Comparison of ENCODE assay signal across 16 cellular contexts in the genomic region with DNA sequence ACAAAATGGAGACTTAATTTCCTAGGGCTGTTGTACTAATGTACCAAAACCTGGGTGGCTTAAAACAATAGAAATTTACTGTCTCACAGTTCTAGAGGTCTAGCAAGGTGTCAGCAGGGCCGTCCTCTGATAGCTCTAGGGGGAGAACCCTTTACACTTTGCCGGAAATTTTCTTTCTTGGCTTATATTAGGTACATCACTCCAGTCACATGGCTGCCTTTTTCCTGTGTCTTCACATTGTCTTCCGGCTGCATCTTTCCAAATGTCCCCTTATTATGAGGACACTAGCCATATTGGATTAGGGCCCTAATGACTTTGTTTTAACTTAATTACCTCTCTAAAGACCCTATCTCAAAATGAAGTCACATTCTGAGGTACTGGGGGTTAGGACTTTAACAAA. TPM values are rescaled to one million over a fixed set of nuclear protein-coding genes. Genes with fewer than 3 reads are reported as not detected.
DNase-seq lines count a peak whose midpoint lies in the region; ATAC-seq and TF ChIP-seq lines count a peak whose summit lies in the region.
"Had no signal": no experiment of that assay in that cellular context is flagged by ENCODE, and none has a peak within 500 bp of the region (broad histone marks: within the 10 kb centered on the region; RNA-seq: fewer than 3 reads in every experiment).

No MANE protein-coding gene starts in this region.

- H3K36me3 Mint-ChIP-seq in activated CD4-positive, alpha-beta T cell treated with anti-CD3 and anti-CD28 coated beads for 36 hours (ENCODE audit: low read depth) = peaks cover 59% of the 10 kb centered on the region
- peaks cover 11% of the 10 kb centered on the region for H3K36me3 Mint-ChIP-seq in T-helper 17 cell (ENCODE audit: low read depth)
- H3K36me3 Mint-ChIP-seq in natural killer cell = no peaks in the 10 kb centered on the region

- POLR2A ChIA-PET in activated CD4-positive, alpha-beta T cell treated with anti-CD3 and anti-CD28 coated beads for 36 hours (lab: Charles Lee) = no interaction called here

- peak overlapping the region; percentile 92 for H3K27ac Mint-ChIP-seq in activated CD4-positive, alpha-beta T cell treated with anti-CD3 and anti-CD28 coated beads for 36 hours
- peak overlapping the region; percentile 87 for H3K27ac Mint-ChIP-seq in T-helper 17 cell
- peak overlapping the region; percentile 36 to 38 for H3K27ac Mint-ChIP-seq in natural killer cell

- CTCF ChIA-PET in activated CD4-positive, alpha-beta T cell treated with anti-CD3 and anti-CD28 coated beads for 36 hours (lab: Charles Lee) = interaction anchor here (0.8 to 0.9 kb wide), 2 partner anchors 11 to 657 kb away, joined by 3 read pairs; no protein-coding TSS in a partner anchor

- peak; percentile 30 for TF ChIP-seq POLR2A in GM18505 (IDR thresholded peaks at IDR 0.05; ENCODE audit: borderline replicate concordance, extremely low read depth, insufficient read depth, insufficient read length)

- intact Hi-C loops in activated CD4-positive, alpha-beta T cell treated with anti-CD3 and anti-CD28 coated beads for 36 hours (cut with DNase I, micrococcal nuclease) = loop anchor here (1.0 to 10.0 kb wide), 7 partner anchors 28 to 1744 kb away; a partner anchor contains a TSS
- intact Hi-C loops in natural killer cell (cut with micrococcal nuclease) = loop anchor here (5.0 to 10.0 kb wide), 2 partner anchors 34 to 574 kb away; no protein-coding TSS in a partner anchor

- ATAC-seq in activated CD4-positive, alpha-beta T cell treated with anti-CD3 and anti-CD28 coated beads for 36 hours = peak; percentile 22
- ATAC-seq in GM18505 (IDR thresholded peaks at IDR 0.05; ENCODE audit: unreplicated experiment) (no peak), T-helper 17 cell (no peak), natural killer cell (no peak), HG03469 (IDR thresholded peaks at IDR 0.05; ENCODE audit: unreplicated experiment) (no peak)
- ATAC-seq: left lung had no signal

- TF ChIP-seq CTCF in natural killer cell (IDR thresholded peaks at IDR 0.05) = no peak

- H3K4me1 Mint-ChIP-seq in activated CD4-positive, alpha-beta T cell treated with anti-CD3 and anti-CD28 coated beads for 36 hours = peaks cover 65% of the 10 kb centered on the region
- H3K4me1 Mint-ChIP-seq in T-helper 17 cell = peaks cover 57% of the 10 kb centered on the region
- H3K4me1 Mint-ChIP-seq in natural killer cell = peaks cover 55 to 64% of the 10 kb centered on the region in 2 donors

- H3K27me3 Mint-ChIP-seq in activated CD4-positive, alpha-beta T cell treated with anti-CD3 and anti-CD28 coated beads for 36 hours = no peaks in the 10 kb centered on the region
- H3K27me3 Mint-ChIP-seq in T-helper 17 cell (no peaks in the 10 kb centered on the region), natural killer cell (ENCODE audit: low read depth in 2 of 2) (no peaks in the 10 kb centered on the region)

- no peaks in the 10 kb centered on the region for H3K9me3 Mint-ChIP-seq in activated CD4-positive, alpha-beta T cell treated with anti-CD3 and anti-CD28 coated beads for 36 hours (ENCODE audit: low read depth)
- no peaks in the 10 kb centered on the region for H3K9me3 Mint-ChIP-seq in natural killer cell

- H3K4me3 Mint-ChIP-seq in activated CD4-positive, alpha-beta T cell treated with anti-CD3 and anti-CD28 coated beads for 36 hours = peak overlapping the region; percentile 49
- H3K4me3 Mint-ChIP-seq in T-helper 17 cell (peak overlapping the region; percentile 19), natural killer cell (no peak overlapping the region)

- no peak for DNase-seq in activated CD4-positive, alpha-beta T cell treated with anti-CD3 and anti-CD28 coated beads for 36 hours
- no peak for DNase-seq in activated CD4-positive, alpha-beta T cell treated with anti-CD3 and anti-CD28 coated beads, Interleukin-2, amount 50 U/mL, for 1 hour
- DNase-seq in T-helper 17 cell = no peak
- no peak for DNase-seq in natural killer cell
- DNase-seq in amygdala (lab: John Stamatoyannopoulos, UW) = no peak
- DNase-seq in RKO (ENCODE audit: low spot score) = no peak
- DNase-seq: Caco-2, foreskin fibroblast, GOT3, left lung, NCI-H1105, retina, Right ventricle myocardium superior had no signal

- H3K9me3 ChIP-seq in T-helper 17 cell (ENCODE audit: control insufficient read depth, low read length, poor library complexity, severe bottlenecking) = no peaks in the 10 kb centered on the region
- H3K9me3 ChIP-seq: Caco-2, left lung, thoracic aorta had no signal

RNA-seq across cellular contexts. Expression of a gene that starts 5.8 kb away (rescaled TPM):
- total RNA-seq in activated CD4-positive, alpha-beta T cell treated with anti-CD3 and anti-CD28 coated beads for 36 hours = 10 to 100 TPM; 63.7 to 70.9 TPM
- total RNA-seq in T-helper 17 cell = 100 to 1,000 TPM; 120 to 136 TPM
- total RNA-seq in natural killer cell = 100 to 1,000 TPM; 118 to 130 (median 120) TPM

Comparison
In these comparisons a context has a peak if more than half of its experiments do, and no peak if none do; other contexts are left out.
1. H3K27ac Mint-ChIP-seq: peak in every context shown above with its lines; median percentile 92 in activated CD4-positive, alpha-beta T cell treated with anti-CD3 and anti-CD28 coated beads for 36 hours; 87 in T-helper 17 cell; 37 in natural killer cell.